Comparison of ENCODE assay signal across 17 cellular contexts in the genomic region with DNA sequence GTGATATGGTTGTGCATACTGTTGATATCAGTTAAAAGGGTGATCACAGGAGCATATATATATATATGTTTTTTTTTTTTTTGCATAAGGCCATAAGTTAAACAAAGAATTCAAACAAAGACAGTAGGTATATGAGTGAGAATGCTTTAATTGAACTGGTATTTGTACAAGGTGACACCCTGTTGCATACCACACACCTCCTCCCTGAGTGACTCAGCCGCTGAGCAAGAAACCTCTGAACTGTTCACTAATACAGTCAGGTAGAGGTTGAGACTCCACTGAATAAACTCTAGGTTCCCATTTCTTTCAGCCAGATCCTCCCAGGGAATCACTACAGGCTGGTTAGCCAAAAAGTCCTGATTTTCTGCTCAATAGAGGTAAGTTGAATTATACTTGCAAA. TPM values are rescaled to one million over a fixed set of nuclear protein-coding genes. Genes with fewer than 3 reads are reported as not detected.
DNase-seq lines count a peak whose midpoint lies in the region; ATAC-seq and TF ChIP-seq lines count a peak whose summit lies in the region.
"Had no signal": no experiment of that assay in that cellular context is flagged by ENCODE, and none has a peak within 500 bp of the region (broad histone marks: within the 10 kb centered on the region; RNA-seq: fewer than 3 reads in every experiment).

A gene with protein sequence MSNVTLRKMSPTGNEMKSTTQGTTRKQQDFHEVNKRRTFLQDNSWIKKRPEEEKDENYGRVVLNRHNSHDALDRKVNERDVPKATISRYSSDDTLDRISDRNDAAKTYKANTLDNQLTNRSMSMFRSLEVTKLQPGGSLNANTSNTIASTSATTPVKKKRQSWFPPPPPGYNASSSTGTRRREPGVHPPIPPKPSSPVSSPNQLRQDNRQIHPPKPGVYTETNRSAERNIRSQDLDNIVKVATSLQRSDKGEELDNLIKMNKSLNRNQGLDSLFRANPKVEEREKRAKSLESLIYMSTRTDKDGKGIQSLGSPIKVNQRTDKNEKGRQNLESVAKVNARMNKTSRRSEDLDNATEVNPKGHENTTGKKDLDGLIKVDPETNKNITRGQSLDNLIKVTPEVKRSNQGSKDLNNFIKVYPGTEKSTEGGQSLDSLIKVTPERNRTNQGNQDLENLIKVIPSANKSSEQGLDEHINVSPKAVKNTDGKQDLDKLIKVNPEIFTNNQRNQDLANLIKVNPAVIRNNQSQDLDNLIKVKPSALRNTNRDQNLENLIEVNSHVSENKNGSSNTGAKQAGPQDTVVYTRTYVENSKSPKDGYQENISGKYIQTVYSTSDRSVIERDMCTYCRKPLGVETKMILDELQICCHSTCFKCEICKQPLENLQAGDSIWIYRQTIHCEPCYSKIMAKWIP (plus strand): TSS at position 259 of the 400 bp plus-strand sequence. CDS start 20,170 bp downstream, outside the sequence.

- no peaks in the 10 kb centered on the region for H3K36me3 Mint-ChIP-seq in neural progenitor cell

- H3K79me2 ChIP-seq in PC-9 (ENCODE audit: low read depth): peaks cover 35% of the 10 kb centered on the region
- no peaks in the 10 kb centered on the region for H3K79me2 ChIP-seq in neural progenitor cell (ENCODE audit: low read depth)

- H4K20me1 ChIP-seq in PC-9 (ENCODE audit: insufficient read depth) (no peaks in the 10 kb centered on the region), neural progenitor cell (ENCODE audit: low read depth) (no peaks in the 10 kb centered on the region)

- peak within 1 kb of the TSS; percentile 92 for H3K4me2 ChIP-seq in PC-9
- H3K4me2 ChIP-seq in neural progenitor cell: no peak within 1 kb of the TSS

- CTCF ChIA-PET in PC-9 (lab: Charles Lee): no interaction called here

- H3K4me3 Mint-ChIP-seq in neural progenitor cell: no peak within 1 kb of the TSS

- ATAC-seq in omental fat pad (ENCODE audit: low FRiP score) (peak; percentile 72), GM18868 (IDR thresholded peaks at IDR 0.05; ENCODE audit: unreplicated experiment) (no peak), HG03175 (IDR thresholded peaks at IDR 0.05; ENCODE audit: unreplicated experiment) (no peak)

- H3K27me3 Mint-ChIP-seq in neural progenitor cell (ENCODE audit: insufficient read depth, low read depth): peaks cover 3% of the 10 kb centered on the region

- H3K36me3 ChIP-seq in PC-9 (ENCODE audit: low read depth) (no peaks in the 10 kb centered on the region), neural progenitor cell (no peaks in the 10 kb centered on the region)

- H3K4me3 ChIP-seq in PC-9 (peak within 1 kb of the TSS; percentile 61), neural progenitor cell (no peak within 1 kb of the TSS)

- H3K27ac ChIP-seq in PC-9 (peak within 1 kb of the TSS; percentile 92), neural progenitor cell (no peak within 1 kb of the TSS)

- POLR2A ChIA-PET in PC-9 (lab: Charles Lee; ENCODE audit: unreplicated experiment): no interaction called here

- H3K27ac Mint-ChIP-seq in neural progenitor cell: no peak within 1 kb of the TSS

- H3F3A ChIP-seq in PC-9 (ENCODE audit: insufficient read depth, low read depth) (peaks cover 41% of the 10 kb centered on the region), neural progenitor cell (ENCODE audit: low read depth) (no peaks in the 10 kb centered on the region)

- DNase-seq in DMS53 treated with DMSO at 0.1 percent for 48 hours (lab: John Stamatoyannopoulos, UW; ENCODE audit: unreplicated experiment): peak; percentile 10
- peak; percentile 65 to 93 for DNase-seq in PC-9
- DNase-seq in glomerular visceral epithelial cell (ENCODE audit: extremely low spot score): peak; percentile 44
- no peak for DNase-seq in omental fat pad (ENCODE audit: low spot score)
- DNase-seq in neural progenitor cell (ENCODE audit: low spot score): no peak
- DNase-seq in NCI-H1048 (lab: John Stamatoyannopoulos, UW): no peak
- DNase-seq: activated CD4-positive, alpha-beta T cell treated with anti-CD3 and anti-CD28 coated beads, Interleukin-2, amount 50 U/mL, for 48 hours; activated T-cell treated with anti-CD3 and anti-CD28 coated beads, Interleukin-2, amount 50 U/mL, for 48 hours; central memory CD4-positive, alpha-beta T cell; GDM1; NCI-H187 treated with DMSO at 0.1 percent for 48 hours; NCI-H526; retina had no signal

- intact Hi-C loops in PC-9 (cut with micrococcal nuclease; ENCODE audit: unreplicated experiment): loop anchor here (1.0 to 5.0 kb wide), 2 partner anchors 13 to 208 kb away; a partner anchor contains a TSS

- no TSS peak for BruUV-seq in PC-9 (replicated peaks; lab: Mats Ljungman, UMichigan)

- no peaks in the 10 kb centered on the region for H3K4me1 Mint-ChIP-seq in neural progenitor cell

- H3K4me1 ChIP-seq in PC-9 (replicated peaks; ENCODE audit: insufficient read depth) (peaks cover 61% of the 10 kb centered on the region), neural progenitor cell (no peaks in the 10 kb centered on the region)

- H3K9me3 Mint-ChIP-seq in neural progenitor cell: no peaks in the 10 kb centered on the region

- H3K9me2 ChIP-seq in PC-9 (ENCODE audit: insufficient read depth): no peaks in the 10 kb centered on the region

- H3K9me3 ChIP-seq in PC-9 (ENCODE audit: insufficient read depth, low read depth): no peaks in the 10 kb centered on the region
- no peaks in the 10 kb centered on the region for H3K9me3 ChIP-seq in neural progenitor cell (ENCODE audit: low read depth)

- H2AFZ ChIP-seq in PC-9 (no peak within 1 kb of the TSS), neural progenitor cell (replicated peaks) (no peak within 1 kb of the TSS)

- no peak for TF ChIP-seq CTCF in PC-9 (conservative IDR thresholded peaks at IDR 0.05)
- TF ChIP-seq CTCF in omental fat pad (IDR thresholded peaks at IDR 0.05): no peak
- no peak for TF ChIP-seq CTCF in neural progenitor cell (IDR thresholded peaks at IDR 0.05)

- H3K9ac ChIP-seq in neural progenitor cell: no peak within 1 kb of the TSS

- H3K27me3 ChIP-seq in PC-9 (ENCODE audit: insufficient read depth, low read depth) (no peaks in the 10 kb centered on the region), neural progenitor cell (no peaks in the 10 kb centered on the region)

RNA-seq across cellular contexts. Expression of the gene that starts here (rescaled TPM):
- total RNA-seq in PC-9 (2021) (19.5 and 32.5 TPM in 2 replicates), omental fat pad (1 to 10 TPM in 3 of 4 donors, under 1 TPM in 1; 0.94 to 6.9 (median 4.1) TPM), neural progenitor cell (ENCODE audit: low replicate concordance) (not detected in 2 replicates)
- total RNA-seq: H1, liver had no signal

Comparison
In these comparisons a context has a peak if more than half of its experiments do, and no peak if none do; other contexts are left out.
1. DNase-seq: peak in DMS53 treated with DMSO at 0.1 percent for 48 hours (single experiment), PC-9 (2 of 2) and glomerular visceral epithelial cell (single experiment); none in omental fat pad (single experiment), neural progenitor cell (single experiment) and NCI-H1048 (single experiment).